Comparison of ENCODE assay signal across 1 cellular context in genomic region chr1:6359568-6360496, GRCh38.
A peak's percentile ranks its signal among the peaks of the same experiment; 100 is the strongest.
TF ChIP-seq lines count a peak whose summit lies in the region.

No MANE protein-coding gene starts in this region.

TF ChIP-seq in HepG2, 621 proteins besides CTCF, POLR2A, EP300 and RAD21 (continued from another document and continues in another):
- TF ChIP-seq SP4 (CRISPR knock-in tag; IDR thresholded peaks at IDR 0.05) (0 out of 2 replicates have a peak, but pooled peaks have one; percentile 34), ZNF274 (CRISPR knock-in tag; IDR thresholded peaks at IDR 0.05) (0 out of 2 replicates have a peak, but pooled peaks have one; percentile 9), ZNF580 (CRISPR knock-in tag; IDR thresholded peaks at IDR 0.05; ENCODE audit: borderline replicate concordance, low read depth) (0 out of 2 replicates have a peak, but pooled peaks have one; percentile 47), ZMYM4 (CRISPR knock-in tag; IDR thresholded peaks at IDR 0.05) (peak; percentile 67; the same call in 1 of the 2 replicates), ZBTB37 (CRISPR knock-in tag; IDR thresholded peaks at IDR 0.05) (peak; percentile 60; the same call in 1 of the 2 replicates), GATAD1 (CRISPR knock-in tag; IDR thresholded peaks at IDR 0.05) (peak; percentile 40), ZNF205 (CRISPR knock-in tag; IDR thresholded peaks at IDR 0.05) (0 out of 2 replicates have a peak, but pooled peaks have one; percentile 19), HIC2 (CRISPR knock-in tag; IDR thresholded peaks at IDR 0.05; ENCODE audit: low read depth) (peak; percentile 67; the same call in 1 of the 2 replicates), SCMH1 (CRISPR knock-in tag; IDR thresholded peaks at IDR 0.05; ENCODE audit: borderline replicate concordance) (no peak), HNRNPH1 (optimal IDR thresholded peaks at IDR 0.05; ENCODE audit: low read depth, low read length) (no peak), MIXL1 (CRISPR knock-in tag; IDR thresholded peaks at IDR 0.05) (no peak), AFF4 (CRISPR knock-in tag; IDR thresholded peaks at IDR 0.05) (no peak), ZNF143 (CRISPR knock-in tag; IDR thresholded peaks at IDR 0.05) (peak; percentile 72), ARNTL (CRISPR knock-in tag; IDR thresholded peaks at IDR 0.05) (peak; percentile 68; the same call in 1 of the 2 replicates), KDM5A (IDR thresholded peaks at IDR 0.05; ENCODE audit: borderline replicate concordance, low read length) (no peak), ASH2L (IDR thresholded peaks at IDR 0.05; ENCODE audit: insufficient read length, low read depth, low read length) (peak; percentile 30), DRAP1 (CRISPR knock-in tag; IDR thresholded peaks at IDR 0.05) (peak; percentile 41; the same call in 1 of the 2 replicates), ZNF790 (CRISPR knock-in tag; IDR thresholded peaks at IDR 0.05; ENCODE audit: borderline replicate concordance) (no peak), ZNF207 (IDR thresholded peaks at IDR 0.05; ENCODE audit: borderline replicate concordance) (no peak), HDAC2 (CRISPR knock-in tag; IDR thresholded peaks at IDR 0.05) (peak; percentile 69), TFDP1 (CRISPR knock-in tag; IDR thresholded peaks at IDR 0.05; ENCODE audit: borderline replicate concordance) (peak; percentile 61; the same call in 1 of the 2 replicates), STAG1 (CRISPR knock-in tag; IDR thresholded peaks at IDR 0.05) (no peak), ZBTB21 (CRISPR knock-in tag; IDR thresholded peaks at IDR 0.05) (no peak; the same call in 1 of the 2 replicates), ARID3A (IDR thresholded peaks at IDR 0.05; ENCODE audit: low read depth, low read length) (peak; percentile 86), SRSF1 (optimal IDR thresholded peaks at IDR 0.05; ENCODE audit: low read depth, low read length) (peak; percentile 90)
- TF ChIP-seq, protein P1, sequence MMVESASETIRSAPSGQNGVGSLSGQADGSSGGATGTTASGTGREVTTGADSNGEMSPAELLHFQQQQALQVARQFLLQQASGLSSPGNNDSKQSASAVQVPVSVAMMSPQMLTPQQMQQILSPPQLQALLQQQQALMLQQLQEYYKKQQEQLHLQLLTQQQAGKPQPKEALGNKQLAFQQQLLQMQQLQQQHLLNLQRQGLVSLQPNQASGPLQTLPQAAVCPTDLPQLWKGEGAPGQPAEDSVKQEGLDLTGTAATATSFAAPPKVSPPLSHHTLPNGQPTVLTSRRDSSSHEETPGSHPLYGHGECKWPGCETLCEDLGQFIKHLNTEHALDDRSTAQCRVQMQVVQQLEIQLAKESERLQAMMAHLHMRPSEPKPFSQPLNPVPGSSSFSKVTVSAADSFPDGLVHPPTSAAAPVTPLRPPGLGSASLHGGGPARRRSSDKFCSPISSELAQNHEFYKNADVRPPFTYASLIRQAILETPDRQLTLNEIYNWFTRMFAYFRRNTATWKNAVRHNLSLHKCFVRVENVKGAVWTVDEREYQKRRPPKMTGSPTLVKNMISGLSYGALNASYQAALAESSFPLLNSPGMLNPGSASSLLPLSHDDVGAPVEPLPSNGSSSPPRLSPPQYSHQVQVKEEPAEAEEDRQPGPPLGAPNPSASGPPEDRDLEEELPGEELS (CRISPR knock-in tag; IDR thresholded peaks at IDR 0.05): peak; percentile 55
- TF ChIP-seq, protein P2, sequence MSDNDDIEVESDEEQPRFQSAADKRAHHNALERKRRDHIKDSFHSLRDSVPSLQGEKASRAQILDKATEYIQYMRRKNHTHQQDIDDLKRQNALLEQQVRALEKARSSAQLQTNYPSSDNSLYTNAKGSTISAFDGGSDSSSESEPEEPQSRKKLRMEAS (IDR thresholded peaks at IDR 0.05): peak; percentile 64
- TF ChIP-seq, protein P3, sequence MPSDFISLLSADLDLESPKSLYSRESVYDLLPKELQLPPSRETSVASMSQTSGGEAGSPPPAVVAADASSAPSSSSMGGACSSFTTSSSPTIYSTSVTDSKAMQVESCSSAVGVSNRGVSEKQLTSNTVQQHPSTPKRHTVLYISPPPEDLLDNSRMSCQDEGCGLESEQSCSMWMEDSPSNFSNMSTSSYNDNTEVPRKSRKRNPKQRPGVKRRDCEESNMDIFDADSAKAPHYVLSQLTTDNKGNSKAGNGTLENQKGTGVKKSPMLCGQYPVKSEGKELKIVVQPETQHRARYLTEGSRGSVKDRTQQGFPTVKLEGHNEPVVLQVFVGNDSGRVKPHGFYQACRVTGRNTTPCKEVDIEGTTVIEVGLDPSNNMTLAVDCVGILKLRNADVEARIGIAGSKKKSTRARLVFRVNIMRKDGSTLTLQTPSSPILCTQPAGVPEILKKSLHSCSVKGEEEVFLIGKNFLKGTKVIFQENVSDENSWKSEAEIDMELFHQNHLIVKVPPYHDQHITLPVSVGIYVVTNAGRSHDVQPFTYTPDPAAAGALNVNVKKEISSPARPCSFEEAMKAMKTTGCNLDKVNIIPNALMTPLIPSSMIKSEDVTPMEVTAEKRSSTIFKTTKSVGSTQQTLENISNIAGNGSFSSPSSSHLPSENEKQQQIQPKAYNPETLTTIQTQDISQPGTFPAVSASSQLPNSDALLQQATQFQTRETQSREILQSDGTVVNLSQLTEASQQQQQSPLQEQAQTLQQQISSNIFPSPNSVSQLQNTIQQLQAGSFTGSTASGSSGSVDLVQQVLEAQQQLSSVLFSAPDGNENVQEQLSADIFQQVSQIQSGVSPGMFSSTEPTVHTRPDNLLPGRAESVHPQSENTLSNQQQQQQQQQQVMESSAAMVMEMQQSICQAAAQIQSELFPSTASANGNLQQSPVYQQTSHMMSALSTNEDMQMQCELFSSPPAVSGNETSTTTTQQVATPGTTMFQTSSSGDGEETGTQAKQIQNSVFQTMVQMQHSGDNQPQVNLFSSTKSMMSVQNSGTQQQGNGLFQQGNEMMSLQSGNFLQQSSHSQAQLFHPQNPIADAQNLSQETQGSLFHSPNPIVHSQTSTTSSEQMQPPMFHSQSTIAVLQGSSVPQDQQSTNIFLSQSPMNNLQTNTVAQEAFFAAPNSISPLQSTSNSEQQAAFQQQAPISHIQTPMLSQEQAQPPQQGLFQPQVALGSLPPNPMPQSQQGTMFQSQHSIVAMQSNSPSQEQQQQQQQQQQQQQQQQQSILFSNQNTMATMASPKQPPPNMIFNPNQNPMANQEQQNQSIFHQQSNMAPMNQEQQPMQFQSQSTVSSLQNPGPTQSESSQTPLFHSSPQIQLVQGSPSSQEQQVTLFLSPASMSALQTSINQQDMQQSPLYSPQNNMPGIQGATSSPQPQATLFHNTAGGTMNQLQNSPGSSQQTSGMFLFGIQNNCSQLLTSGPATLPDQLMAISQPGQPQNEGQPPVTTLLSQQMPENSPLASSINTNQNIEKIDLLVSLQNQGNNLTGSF (CRISPR knock-in tag; IDR thresholded peaks at IDR 0.05): peak; percentile 42; the same call in 1 of the 2 replicates
- TF ChIP-seq, protein P4, sequence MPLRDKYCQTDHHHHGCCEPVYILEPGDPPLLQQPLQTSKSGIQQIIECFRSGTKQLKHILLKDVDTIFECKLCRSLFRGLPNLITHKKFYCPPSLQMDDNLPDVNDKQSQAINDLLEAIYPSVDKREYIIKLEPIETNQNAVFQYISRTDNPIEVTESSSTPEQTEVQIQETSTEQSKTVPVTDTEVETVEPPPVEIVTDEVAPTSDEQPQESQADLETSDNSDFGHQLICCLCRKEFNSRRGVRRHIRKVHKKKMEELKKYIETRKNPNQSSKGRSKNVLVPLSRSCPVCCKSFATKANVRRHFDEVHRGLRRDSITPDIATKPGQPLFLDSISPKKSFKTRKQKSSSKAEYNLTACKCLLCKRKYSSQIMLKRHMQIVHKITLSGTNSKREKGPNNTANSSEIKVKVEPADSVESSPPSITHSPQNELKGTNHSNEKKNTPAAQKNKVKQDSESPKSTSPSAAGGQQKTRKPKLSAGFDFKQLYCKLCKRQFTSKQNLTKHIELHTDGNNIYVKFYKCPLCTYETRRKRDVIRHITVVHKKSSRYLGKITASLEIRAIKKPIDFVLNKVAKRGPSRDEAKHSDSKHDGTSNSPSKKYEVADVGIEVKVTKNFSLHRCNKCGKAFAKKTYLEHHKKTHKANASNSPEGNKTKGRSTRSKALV (CRISPR knock-in tag; IDR thresholded peaks at IDR 0.05): no peak
- TF ChIP-seq, protein P5, sequence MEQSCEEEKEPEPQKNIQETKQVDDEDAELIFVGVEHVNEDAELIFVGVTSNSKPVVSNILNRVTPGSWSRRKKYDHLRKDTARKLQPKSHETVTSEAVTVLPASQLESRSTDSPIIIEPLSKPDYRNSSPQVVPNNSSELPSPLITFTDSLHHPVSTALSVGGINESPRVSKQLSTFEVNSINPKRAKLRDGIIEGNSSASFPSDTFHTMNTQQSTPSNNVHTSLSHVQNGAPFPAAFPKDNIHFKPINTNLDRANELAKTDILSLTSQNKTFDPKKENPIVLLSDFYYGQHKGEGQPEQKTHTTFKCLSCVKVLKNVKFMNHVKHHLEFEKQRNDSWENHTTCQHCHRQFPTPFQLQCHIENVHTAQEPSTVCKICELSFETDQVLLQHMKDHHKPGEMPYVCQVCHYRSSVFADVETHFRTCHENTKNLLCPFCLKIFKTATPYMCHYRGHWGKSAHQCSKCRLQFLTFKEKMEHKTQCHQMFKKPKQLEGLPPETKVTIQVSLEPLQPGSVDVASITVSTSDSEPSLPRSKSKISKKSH (CRISPR knock-in tag; IDR thresholded peaks at IDR 0.05; ENCODE audit: borderline replicate concordance): peak; percentile 21; the same call in 1 of the 2 replicates
